In the genomic region with DNA sequence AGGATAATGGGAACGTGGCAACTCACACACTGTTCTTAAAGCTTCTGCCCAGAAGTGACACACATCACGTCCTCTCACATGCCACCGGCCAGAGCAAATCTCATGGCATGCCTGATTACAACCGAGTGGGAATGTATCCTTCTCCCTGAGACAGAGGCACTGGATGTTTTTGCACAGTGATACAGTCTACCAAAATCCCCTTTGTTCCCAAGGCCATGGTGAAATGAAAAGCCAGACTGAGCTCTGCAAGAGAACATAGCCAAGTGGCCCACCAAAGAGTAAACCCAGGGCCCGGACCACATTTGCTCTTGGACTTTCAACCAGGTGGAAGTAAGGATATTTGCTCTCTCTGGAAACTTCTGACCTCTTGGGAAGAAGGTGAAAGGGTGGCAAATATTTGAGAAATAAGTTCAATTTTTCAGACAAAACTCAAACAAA, we compare ENCODE assay signal across 1 cellular context.
TF ChIP-seq lines count a peak whose summit lies in the region.

No MANE protein-coding gene starts in this region.

TF ChIP-seq in HepG2, 621 proteins besides CTCF, POLR2A, EP300 and RAD21 (continued from another document and continues in another):
- TF ChIP-seq, protein P1, sequence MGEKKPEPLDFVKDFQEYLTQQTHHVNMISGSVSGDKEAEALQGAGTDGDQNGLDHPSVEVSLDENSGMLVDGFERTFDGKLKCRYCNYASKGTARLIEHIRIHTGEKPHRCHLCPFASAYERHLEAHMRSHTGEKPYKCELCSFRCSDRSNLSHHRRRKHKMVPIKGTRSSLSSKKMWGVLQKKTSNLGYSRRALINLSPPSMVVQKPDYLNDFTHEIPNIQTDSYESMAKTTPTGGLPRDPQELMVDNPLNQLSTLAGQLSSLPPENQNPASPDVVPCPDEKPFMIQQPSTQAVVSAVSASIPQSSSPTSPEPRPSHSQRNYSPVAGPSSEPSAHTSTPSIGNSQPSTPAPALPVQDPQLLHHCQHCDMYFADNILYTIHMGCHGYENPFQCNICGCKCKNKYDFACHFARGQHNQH (CRISPR knock-in tag; IDR thresholded peaks at IDR 0.05) = peak; percentile 73
- TF ChIP-seq ISL2 (CRISPR knock-in tag; IDR thresholded peaks at IDR 0.05) (peak; percentile 95), CC2D1A (CRISPR knock-in tag; IDR thresholded peaks at IDR 0.05) (no peak), CEBPG (CRISPR knock-in tag; IDR thresholded peaks at IDR 0.05) (peak; percentile 48), ATF7-NPFF (CRISPR knock-in tag; IDR thresholded peaks at IDR 0.05; ENCODE audit: low read depth) (no peak), ZMYM2 (CRISPR knock-in tag; IDR thresholded peaks at IDR 0.05) (peak; percentile 89), POLR2G (IDR thresholded peaks at IDR 0.05; ENCODE audit: low read depth, low read length) (no peak), SRY (CRISPR knock-in tag; IDR thresholded peaks at IDR 0.05) (no peak), AGO1 (IDR thresholded peaks at IDR 0.05; ENCODE audit: low read depth, low read length, poor library complexity, severe bottlenecking) (no peak), ZNF619 (CRISPR knock-in tag; IDR thresholded peaks at IDR 0.05) (no peak), RCOR2 (CRISPR knock-in tag; IDR thresholded peaks at IDR 0.05) (peak; percentile 74; the same call in 1 of the 2 replicates), ZBTB42 (CRISPR knock-in tag; IDR thresholded peaks at IDR 0.05) (no peak), ZNF749 (CRISPR knock-in tag; IDR thresholded peaks at IDR 0.05; ENCODE audit: borderline replicate concordance) (no peak), SP140L (CRISPR knock-in tag; IDR thresholded peaks at IDR 0.05; ENCODE audit: borderline replicate concordance) (no peak), PITX1 (CRISPR knock-in tag; IDR thresholded peaks at IDR 0.05) (no peak), ZNF317 (CRISPR knock-in tag; IDR thresholded peaks at IDR 0.05) (0 out of 2 replicates have a peak, but pooled peaks have one; percentile 69), ZFAT (CRISPR knock-in tag; conservative IDR thresholded peaks at IDR 0.05) (no peak), ZNF251 (CRISPR knock-in tag; IDR thresholded peaks at IDR 0.05) (no peak), TBL1XR1 (IDR thresholded peaks at IDR 0.05; ENCODE audit: borderline replicate concordance, low read length, partially characterized antibody) (peak; percentile 77), CCAR2 (optimal IDR thresholded peaks at IDR 0.05; ENCODE audit: low read depth, low read length) (no peak), JUND (CRISPR knock-in tag; IDR thresholded peaks at IDR 0.05) (no peak), SMAD3 (CRISPR knock-in tag; IDR thresholded peaks at IDR 0.05) (peak; percentile 65; the same call in 1 of the 2 replicates), CAMTA2 (CRISPR knock-in tag; IDR thresholded peaks at IDR 0.05; ENCODE audit: borderline replicate concordance) (no peak), ZNF274 (CRISPR knock-in tag; IDR thresholded peaks at IDR 0.05) (0 out of 2 replicates have a peak, but pooled peaks have one; percentile 27), TCF12 (IDR thresholded peaks at IDR 0.05) (no peak), TCF12 (CRISPR knock-in tag; IDR thresholded peaks at IDR 0.05) (peak; percentile 75; the same call in 1 of the 2 replicates), ARNT (IDR thresholded peaks at IDR 0.05) (no peak), ZIK1 (CRISPR knock-in tag; IDR thresholded peaks at IDR 0.05; ENCODE audit: borderline replicate concordance, low read depth) (no peak), ZNF383 (CRISPR knock-in tag; IDR thresholded peaks at IDR 0.05; ENCODE audit: borderline replicate concordance) (no peak), ZNF761 (CRISPR knock-in tag; conservative IDR thresholded peaks at IDR 0.05) (no peak), FOXO1 (CRISPR knock-in tag; IDR thresholded peaks at IDR 0.05) (peak; percentile 80)
- TF ChIP-seq, protein P2, sequence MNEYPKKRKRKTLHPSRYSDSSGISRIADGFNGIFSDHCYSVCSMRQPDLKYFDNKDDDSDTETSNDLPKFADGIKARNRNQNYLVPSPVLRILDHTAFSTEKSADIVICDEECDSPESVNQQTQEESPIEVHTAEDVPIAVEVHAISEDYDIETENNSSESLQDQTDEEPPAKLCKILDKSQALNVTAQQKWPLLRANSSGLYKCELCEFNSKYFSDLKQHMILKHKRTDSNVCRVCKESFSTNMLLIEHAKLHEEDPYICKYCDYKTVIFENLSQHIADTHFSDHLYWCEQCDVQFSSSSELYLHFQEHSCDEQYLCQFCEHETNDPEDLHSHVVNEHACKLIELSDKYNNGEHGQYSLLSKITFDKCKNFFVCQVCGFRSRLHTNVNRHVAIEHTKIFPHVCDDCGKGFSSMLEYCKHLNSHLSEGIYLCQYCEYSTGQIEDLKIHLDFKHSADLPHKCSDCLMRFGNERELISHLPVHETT (CRISPR knock-in tag; conservative IDR thresholded peaks at IDR 0.05) = 0 out of 2 replicates have a peak, but pooled peaks have one; percentile 48
- TF ChIP-seq, protein P3, sequence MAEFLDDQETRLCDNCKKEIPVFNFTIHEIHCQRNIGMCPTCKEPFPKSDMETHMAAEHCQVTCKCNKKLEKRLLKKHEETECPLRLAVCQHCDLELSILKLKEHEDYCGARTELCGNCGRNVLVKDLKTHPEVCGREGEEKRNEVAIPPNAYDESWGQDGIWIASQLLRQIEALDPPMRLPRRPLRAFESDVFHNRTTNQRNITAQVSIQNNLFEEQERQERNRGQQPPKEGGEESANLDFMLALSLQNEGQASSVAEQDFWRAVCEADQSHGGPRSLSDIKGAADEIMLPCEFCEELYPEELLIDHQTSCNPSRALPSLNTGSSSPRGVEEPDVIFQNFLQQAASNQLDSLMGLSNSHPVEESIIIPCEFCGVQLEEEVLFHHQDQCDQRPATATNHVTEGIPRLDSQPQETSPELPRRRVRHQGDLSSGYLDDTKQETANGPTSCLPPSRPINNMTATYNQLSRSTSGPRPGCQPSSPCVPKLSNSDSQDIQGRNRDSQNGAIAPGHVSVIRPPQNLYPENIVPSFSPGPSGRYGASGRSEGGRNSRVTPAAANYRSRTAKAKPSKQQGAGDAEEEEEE (CRISPR knock-in tag; IDR thresholded peaks at IDR 0.05; ENCODE audit: borderline replicate concordance) = no peak
- TF ChIP-seq, protein P4, sequence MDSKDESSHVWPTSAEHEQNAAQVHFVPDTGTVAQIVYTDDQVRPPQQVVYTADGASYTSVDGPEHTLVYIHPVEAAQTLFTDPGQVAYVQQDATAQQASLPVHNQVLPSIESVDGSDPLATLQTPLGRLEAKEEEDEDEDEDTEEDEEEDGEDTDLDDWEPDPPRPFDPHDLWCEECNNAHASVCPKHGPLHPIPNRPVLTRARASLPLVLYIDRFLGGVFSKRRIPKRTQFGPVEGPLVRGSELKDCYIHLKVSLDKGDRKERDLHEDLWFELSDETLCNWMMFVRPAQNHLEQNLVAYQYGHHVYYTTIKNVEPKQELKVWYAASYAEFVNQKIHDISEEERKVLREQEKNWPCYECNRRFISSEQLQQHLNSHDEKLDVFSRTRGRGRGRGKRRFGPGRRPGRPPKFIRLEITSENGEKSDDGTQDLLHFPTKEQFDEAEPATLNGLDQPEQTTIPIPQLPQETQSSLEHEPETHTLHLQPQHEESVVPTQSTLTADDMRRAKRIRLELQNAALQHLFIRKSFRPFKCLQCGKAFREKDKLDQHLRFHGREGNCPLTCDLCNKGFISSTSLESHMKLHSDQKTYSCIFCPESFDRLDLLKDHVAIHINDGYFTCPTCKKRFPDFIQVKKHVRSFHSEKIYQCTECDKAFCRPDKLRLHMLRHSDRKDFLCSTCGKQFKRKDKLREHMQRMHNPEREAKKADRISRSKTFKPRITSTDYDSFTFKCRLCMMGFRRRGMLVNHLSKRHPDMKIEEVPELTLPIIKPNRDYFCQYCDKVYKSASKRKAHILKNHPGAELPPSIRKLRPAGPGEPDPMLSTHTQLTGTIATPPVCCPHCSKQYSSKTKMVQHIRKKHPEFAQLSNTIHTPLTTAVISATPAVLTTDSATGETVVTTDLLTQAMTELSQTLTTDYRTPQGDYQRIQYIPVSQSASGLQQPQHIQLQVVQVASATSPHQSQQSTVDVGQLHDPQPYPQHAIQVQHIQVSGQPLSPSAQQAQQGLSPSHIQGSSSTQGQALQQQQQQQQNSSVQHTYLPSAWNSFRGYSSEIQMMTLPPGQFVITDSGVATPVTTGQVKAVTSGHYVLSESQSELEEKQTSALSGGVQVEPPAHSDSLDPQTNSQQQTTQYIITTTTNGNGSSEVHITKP (CRISPR knock-in tag; IDR thresholded peaks at IDR 0.05; ENCODE audit: low read depth) = no peak
- TF ChIP-seq, protein P5, sequence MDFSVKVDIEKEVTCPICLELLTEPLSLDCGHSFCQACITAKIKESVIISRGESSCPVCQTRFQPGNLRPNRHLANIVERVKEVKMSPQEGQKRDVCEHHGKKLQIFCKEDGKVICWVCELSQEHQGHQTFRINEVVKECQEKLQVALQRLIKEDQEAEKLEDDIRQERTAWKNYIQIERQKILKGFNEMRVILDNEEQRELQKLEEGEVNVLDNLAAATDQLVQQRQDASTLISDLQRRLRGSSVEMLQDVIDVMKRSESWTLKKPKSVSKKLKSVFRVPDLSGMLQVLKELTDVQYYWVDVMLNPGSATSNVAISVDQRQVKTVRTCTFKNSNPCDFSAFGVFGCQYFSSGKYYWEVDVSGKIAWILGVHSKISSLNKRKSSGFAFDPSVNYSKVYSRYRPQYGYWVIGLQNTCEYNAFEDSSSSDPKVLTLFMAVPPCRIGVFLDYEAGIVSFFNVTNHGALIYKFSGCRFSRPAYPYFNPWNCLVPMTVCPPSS (IDR thresholded peaks at IDR 0.05) = no peak
- TF ChIP-seq, protein P6, sequence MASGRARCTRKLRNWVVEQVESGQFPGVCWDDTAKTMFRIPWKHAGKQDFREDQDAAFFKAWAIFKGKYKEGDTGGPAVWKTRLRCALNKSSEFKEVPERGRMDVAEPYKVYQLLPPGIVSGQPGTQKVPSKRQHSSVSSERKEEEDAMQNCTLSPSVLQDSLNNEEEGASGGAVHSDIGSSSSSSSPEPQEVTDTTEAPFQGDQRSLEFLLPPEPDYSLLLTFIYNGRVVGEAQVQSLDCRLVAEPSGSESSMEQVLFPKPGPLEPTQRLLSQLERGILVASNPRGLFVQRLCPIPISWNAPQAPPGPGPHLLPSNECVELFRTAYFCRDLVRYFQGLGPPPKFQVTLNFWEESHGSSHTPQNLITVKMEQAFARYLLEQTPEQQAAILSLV (CRISPR knock-in tag; IDR thresholded peaks at IDR 0.05; ENCODE audit: borderline replicate concordance) = no peak
- TF ChIP-seq, protein P7, sequence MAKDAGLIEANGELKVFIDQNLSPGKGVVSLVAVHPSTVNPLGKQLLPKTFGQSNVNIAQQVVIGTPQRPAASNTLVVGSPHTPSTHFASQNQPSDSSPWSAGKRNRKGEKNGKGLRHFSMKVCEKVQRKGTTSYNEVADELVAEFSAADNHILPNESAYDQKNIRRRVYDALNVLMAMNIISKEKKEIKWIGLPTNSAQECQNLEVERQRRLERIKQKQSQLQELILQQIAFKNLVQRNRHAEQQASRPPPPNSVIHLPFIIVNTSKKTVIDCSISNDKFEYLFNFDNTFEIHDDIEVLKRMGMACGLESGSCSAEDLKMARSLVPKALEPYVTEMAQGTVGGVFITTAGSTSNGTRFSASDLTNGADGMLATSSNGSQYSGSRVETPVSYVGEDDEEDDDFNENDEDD (CRISPR knock-in tag; IDR thresholded peaks at IDR 0.05; ENCODE audit: borderline replicate concordance) = 0 out of 2 replicates have a peak, but pooled peaks have one; percentile 28
- TF ChIP-seq, protein P8, sequence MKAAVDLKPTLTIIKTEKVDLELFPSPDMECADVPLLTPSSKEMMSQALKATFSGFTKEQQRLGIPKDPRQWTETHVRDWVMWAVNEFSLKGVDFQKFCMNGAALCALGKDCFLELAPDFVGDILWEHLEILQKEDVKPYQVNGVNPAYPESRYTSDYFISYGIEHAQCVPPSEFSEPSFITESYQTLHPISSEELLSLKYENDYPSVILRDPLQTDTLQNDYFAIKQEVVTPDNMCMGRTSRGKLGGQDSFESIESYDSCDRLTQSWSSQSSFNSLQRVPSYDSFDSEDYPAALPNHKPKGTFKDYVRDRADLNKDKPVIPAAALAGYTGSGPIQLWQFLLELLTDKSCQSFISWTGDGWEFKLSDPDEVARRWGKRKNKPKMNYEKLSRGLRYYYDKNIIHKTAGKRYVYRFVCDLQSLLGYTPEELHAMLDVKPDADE (CRISPR knock-in tag; IDR thresholded peaks at IDR 0.05) = no peak
- TF ChIP-seq, protein P9, sequence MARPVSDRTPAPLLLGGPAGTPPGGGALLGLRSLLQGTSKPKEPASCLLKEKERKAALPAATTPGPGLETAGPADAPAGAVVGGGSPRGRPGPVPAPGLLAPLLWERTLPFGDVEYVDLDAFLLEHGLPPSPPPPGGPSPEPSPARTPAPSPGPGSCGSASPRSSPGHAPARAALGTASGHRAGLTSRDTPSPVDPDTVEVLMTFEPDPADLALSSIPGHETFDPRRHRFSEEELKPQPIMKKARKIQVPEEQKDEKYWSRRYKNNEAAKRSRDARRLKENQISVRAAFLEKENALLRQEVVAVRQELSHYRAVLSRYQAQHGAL (CRISPR knock-in tag; IDR thresholded peaks at IDR 0.05; ENCODE audit: not compliant biosample characterization) = no peak
- TF ChIP-seq, protein P10, sequence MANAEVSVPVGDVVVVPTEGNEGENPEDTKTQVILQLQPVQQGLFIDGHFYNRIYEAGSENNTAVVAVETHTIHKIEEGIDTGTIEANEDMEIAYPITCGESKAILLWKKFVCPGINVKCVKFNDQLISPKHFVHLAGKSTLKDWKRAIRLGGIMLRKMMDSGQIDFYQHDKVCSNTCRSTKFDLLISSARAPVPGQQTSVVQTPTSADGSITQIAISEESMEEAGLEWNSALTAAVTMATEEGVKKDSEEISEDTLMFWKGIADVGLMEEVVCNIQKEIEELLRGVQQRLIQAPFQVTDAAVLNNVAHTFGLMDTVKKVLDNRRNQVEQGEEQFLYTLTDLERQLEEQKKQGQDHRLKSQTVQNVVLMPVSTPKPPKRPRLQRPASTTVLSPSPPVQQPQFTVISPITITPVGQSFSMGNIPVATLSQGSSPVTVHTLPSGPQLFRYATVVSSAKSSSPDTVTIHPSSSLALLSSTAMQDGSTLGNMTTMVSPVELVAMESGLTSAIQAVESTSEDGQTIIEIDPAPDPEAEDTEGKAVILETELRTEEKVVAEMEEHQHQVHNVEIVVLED (CRISPR knock-in tag; IDR thresholded peaks at IDR 0.05; ENCODE audit: borderline replicate concordance) = 0 out of 2 replicates have a peak, but pooled peaks have one; percentile 37
- TF ChIP-seq, protein P11, sequence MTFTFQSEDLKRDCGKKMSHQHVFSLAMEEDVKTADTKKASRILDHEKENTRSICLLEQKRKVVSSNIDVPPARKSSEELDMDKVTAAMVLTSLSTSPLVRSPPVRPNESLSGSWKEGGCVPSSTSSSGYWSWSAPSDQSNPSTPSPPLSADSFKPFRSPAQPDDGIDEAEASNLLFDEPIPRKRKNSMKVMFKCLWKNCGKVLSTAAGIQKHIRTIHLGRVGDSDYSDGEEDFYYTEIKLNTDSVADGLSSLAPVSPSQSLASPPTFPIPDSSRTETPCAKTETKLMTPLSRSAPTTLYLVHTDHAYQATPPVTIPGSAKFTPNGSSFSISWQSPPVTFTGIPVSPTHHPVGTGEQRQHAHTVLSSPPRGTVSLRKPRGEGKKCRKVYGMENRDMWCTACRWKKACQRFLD (CRISPR knock-in tag; IDR thresholded peaks at IDR 0.05; ENCODE audit: borderline replicate concordance) = no peak
- TF ChIP-seq, protein P12, sequence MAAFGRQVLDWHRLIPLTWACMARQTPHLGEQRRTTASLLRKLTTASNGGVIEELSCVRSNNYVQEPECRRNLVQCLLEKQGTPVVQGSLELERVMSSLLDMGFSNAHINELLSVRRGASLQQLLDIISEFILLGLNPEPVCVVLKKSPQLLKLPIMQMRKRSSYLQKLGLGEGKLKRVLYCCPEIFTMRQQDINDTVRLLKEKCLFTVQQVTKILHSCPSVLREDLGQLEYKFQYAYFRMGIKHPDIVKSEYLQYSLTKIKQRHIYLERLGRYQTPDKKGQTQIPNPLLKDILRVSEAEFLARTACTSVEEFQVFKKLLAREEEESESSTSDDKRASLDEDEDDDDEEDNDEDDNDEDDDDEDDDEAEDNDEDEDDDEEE (CRISPR knock-in tag; IDR thresholded peaks at IDR 0.05) = no peak
